Comparison of ENCODE assay signal across 8 cellular contexts in genomic region chr6:25992413-25993037, GRCh38. TPM values are rescaled to one million over a fixed set of nuclear protein-coding genes. Genes with fewer than 3 reads are reported as not detected.
DNase-seq lines count a peak whose midpoint lies in the region; ATAC-seq and TF ChIP-seq lines count a peak whose summit lies in the region.

No MANE protein-coding gene starts in this region.

- peak; percentile 85 to 94 (median 89) for DNase-seq in CD4-positive, alpha-beta memory T cell
- DNase-seq in NCI-H748 treated with DMSO at 0.1 percent for 48 hours (lab: John Stamatoyannopoulos, UW) (peak; percentile 90), ecto neural progenitor cell (ENCODE audit: low spot score) (peak; percentile 96), lung (ENCODE audit: low spot score) (peak; percentile 94)
- DNase-seq in activated CD4-positive, alpha-beta memory T cell treated with anti-CD3 and anti-CD28 coated beads, Interleukin-2, amount 10 ng/mL, durations not matched to agents 7 days and 5 days = peak; percentile 94
- DNase-seq in stimulated activated CD4-positive, alpha-beta T cell treated with anti-CD3 and anti-CD28 coated beads, TNF-alpha, amount 100 ng/mL, for 24 hours (ENCODE audit: low read depth in 3 of 3) = peak; percentile 86 to 93 (median 90)

- H3K27me3 Mint-ChIP-seq in CD4-positive, alpha-beta memory T cell = no peaks in the 10 kb centered on the region
- H3K27me3 Mint-ChIP-seq in activated CD4-positive, alpha-beta memory T cell treated with anti-CD3 and anti-CD28 coated beads, Interleukin-2, amount 10 ng/mL, durations not matched to agents 7 days and 5 days = no peaks in the 10 kb centered on the region

- peak overlapping the region; percentile 64 for H3K27ac ChIP-seq in CD4-positive, alpha-beta memory T cell (ENCODE audit: low read depth, low read length)
- H3K27ac ChIP-seq in lung (ENCODE audit: low read depth in 1 of 2, low read length in 1 of 2) = peak overlapping the region; percentile 88 to 91

- peaks cover 9 to 23% (median 16%) of the 10 kb centered on the region in 4 donors for H3K4me1 Mint-ChIP-seq in CD4-positive, alpha-beta memory T cell
- H3K4me1 Mint-ChIP-seq in activated CD4-positive, alpha-beta memory T cell treated with anti-CD3 and anti-CD28 coated beads, Interleukin-2, amount 10 ng/mL, durations not matched to agents 7 days and 5 days = peaks cover 30% of the 10 kb centered on the region

- no peaks in the 10 kb centered on the region for H3K4me1 ChIP-seq in CD4-positive, alpha-beta memory T cell (ENCODE audit: insufficient read depth, low read length)
- peaks cover 1 to 4% of the 10 kb centered on the region in 2 donors for H3K4me1 ChIP-seq in lung (ENCODE audit: control insufficient read depth in 2 of 2, insufficient read depth in 2 of 2, low read length in 2 of 2)

- H3K36me3 Mint-ChIP-seq in CD4-positive, alpha-beta memory T cell = peaks cover 5 to 19% of the 10 kb centered on the region in 2 donors
- peaks cover 15% of the 10 kb centered on the region for H3K36me3 Mint-ChIP-seq in activated CD4-positive, alpha-beta memory T cell treated with anti-CD3 and anti-CD28 coated beads, Interleukin-2, amount 10 ng/mL, durations not matched to agents 7 days and 5 days (ENCODE audit: low read depth)

- no peaks in the 10 kb centered on the region for H3K9me3 ChIP-seq in CD4-positive, alpha-beta memory T cell (ENCODE audit: control insufficient read depth in 1 of 2, low read length in 2 of 2)
- H3K9me3 ChIP-seq in lung (ENCODE audit: control insufficient read depth in 2 of 2, insufficient read depth in 1 of 2, low read length in 1 of 2) = no peaks in the 10 kb centered on the region

- TF ChIP-seq CTCF in lung (IDR thresholded peaks at IDR 0.05; ENCODE audit: control extremely low read depth, extremely low read depth) = peak; percentile 99

- POLR2A ChIA-PET in CD4-positive, alpha-beta memory T cell (lab: Charles Lee; ENCODE audit: partially characterized antibody) = interaction anchor here (0.8 to 4.5 kb wide), 29 partner anchors 9 to 1153 kb away, joined by 3 to 75 read pairs (median 4); partner anchors contain the start of gene TRIM38
- POLR2A ChIA-PET in activated CD4-positive, alpha-beta memory T cell treated with anti-CD3 and anti-CD28 coated beads, Interleukin-2, amount 10 ng/mL, durations not matched to agents 7 days and 5 days (lab: Charles Lee) = interaction anchor here (0.7 to 3.6 kb wide), 22 partner anchors 8 to 275 kb away, joined by 3 to 56 read pairs (median 4); partner anchors contain the start of gene TRIM38

- peak overlapping the region; percentile 91 to 95 (median 94) for H3K4me3 Mint-ChIP-seq in CD4-positive, alpha-beta memory T cell
- peak overlapping the region; percentile 97 for H3K4me3 Mint-ChIP-seq in activated CD4-positive, alpha-beta memory T cell treated with anti-CD3 and anti-CD28 coated beads, Interleukin-2, amount 10 ng/mL, durations not matched to agents 7 days and 5 days

- intact Hi-C loops in CD4-positive, alpha-beta memory T cell (cut with micrococcal nuclease) = loop anchor here (1.0 to 5.0 kb wide), 5 partner anchors 29 to 272 kb away; partner anchors contain the start of gene TRIM38

- CTCF ChIA-PET in CD4-positive, alpha-beta memory T cell (lab: Charles Lee; ENCODE audit: partially characterized antibody) = interaction anchor here (0.7 to 5.0 kb wide), 38 partner anchors 8 to 1845 kb away, joined by 3 to 78 read pairs (median 4); partner anchors contain the start of genes SLC17A3, TRIM38 and ZNF391
- CTCF ChIA-PET in activated CD4-positive, alpha-beta memory T cell treated with anti-CD3 and anti-CD28 coated beads, Interleukin-2, amount 10 ng/mL, durations not matched to agents 7 days and 5 days (lab: Charles Lee) = interaction anchor here (0.6 to 5.8 kb wide), 28 partner anchors 11 to 1094 kb away, joined by 3 to 114 read pairs (median 7); partner anchors contain the start of gene TRIM38

- peak overlapping the region; percentile 72 to 95 for H3K4me3 ChIP-seq in CD4-positive, alpha-beta memory T cell (ENCODE audit: low read length in 2 of 2)
- peak overlapping the region; percentile 56 for H3K4me3 ChIP-seq in lung

- H3K27ac Mint-ChIP-seq in CD4-positive, alpha-beta memory T cell = peak overlapping the region; percentile 89 to 96 (median 94)
- H3K27ac Mint-ChIP-seq in activated CD4-positive, alpha-beta memory T cell treated with anti-CD3 and anti-CD28 coated beads, Interleukin-2, amount 10 ng/mL, durations not matched to agents 7 days and 5 days = peak overlapping the region; percentile 78

- no peaks in the 10 kb centered on the region for H3K36me3 ChIP-seq in CD4-positive, alpha-beta memory T cell (ENCODE audit: insufficient read depth, low read length)
- H3K36me3 ChIP-seq in lung (ENCODE audit: control insufficient read depth in 2 of 2, insufficient read depth in 2 of 2, low read length in 2 of 2) = peaks cover 0 to 4% of the 10 kb centered on the region in 2 donors

- no peaks in the 10 kb centered on the region for H3K27me3 ChIP-seq in CD4-positive, alpha-beta memory T cell (ENCODE audit: insufficient read depth, low read length)
- H3K27me3 ChIP-seq in lung (ENCODE audit: control insufficient read depth, insufficient read depth) = no peaks in the 10 kb centered on the region

- H3K9me3 Mint-ChIP-seq in CD4-positive, alpha-beta memory T cell = no peaks in the 10 kb centered on the region
- no peaks in the 10 kb centered on the region for H3K9me3 Mint-ChIP-seq in activated CD4-positive, alpha-beta memory T cell treated with anti-CD3 and anti-CD28 coated beads, Interleukin-2, amount 10 ng/mL, durations not matched to agents 7 days and 5 days

- WGBS in lung, 2 donors = 0 to 1% methylated on average over 42 to 44 of the region's 44 CpGs

- peak; percentile 81 for ATAC-seq in GM19395 (IDR thresholded peaks at IDR 0.05; ENCODE audit: unreplicated experiment)
- ATAC-seq in HG03558 (IDR thresholded peaks at IDR 0.05; ENCODE audit: extremely low read depth, unreplicated experiment) = peak; percentile 76
- ATAC-seq in lung (ENCODE audit: insufficient read depth, low FRiP score) = peak; percentile 99

RNA-seq across cellular contexts. Expression of gene TRIM38, which starts 29.9 kb away (rescaled TPM):
- 10 to 100 TPM; 37.7 TPM for total RNA-seq in CD4-positive, alpha-beta memory T cell
- 10 to 100 TPM in 1 of 2 donors, 1 to 10 TPM in 1; 4.5 to 10.0 TPM for polyA plus RNA-seq in CD4-positive, alpha-beta memory T cell
- total RNA-seq in activated CD4-positive, alpha-beta memory T cell treated with anti-CD3 and anti-CD28 coated beads, Interleukin-2, amount 10 ng/mL, durations not matched to agents 7 days and 5 days = 10 to 100 TPM; 32.6 to 33.5 TPM
- 10 to 100 TPM; 12.7 to 18.0 TPM for total RNA-seq in lung
- polyA plus RNA-seq in lung = 1 to 10 TPM; 7.2 to 7.5 TPM

Comparison
In these comparisons a context has a peak if more than half of its experiments do, and no peak if none do; other contexts are left out.
1. Peak in every context shown above with its lines: DNase-seq, ATAC-seq, H3K4me3 ChIP-seq and H3K27ac ChIP-seq.